Comparison of ENCODE assay signal across 13 cellular contexts in the genomic region with DNA sequence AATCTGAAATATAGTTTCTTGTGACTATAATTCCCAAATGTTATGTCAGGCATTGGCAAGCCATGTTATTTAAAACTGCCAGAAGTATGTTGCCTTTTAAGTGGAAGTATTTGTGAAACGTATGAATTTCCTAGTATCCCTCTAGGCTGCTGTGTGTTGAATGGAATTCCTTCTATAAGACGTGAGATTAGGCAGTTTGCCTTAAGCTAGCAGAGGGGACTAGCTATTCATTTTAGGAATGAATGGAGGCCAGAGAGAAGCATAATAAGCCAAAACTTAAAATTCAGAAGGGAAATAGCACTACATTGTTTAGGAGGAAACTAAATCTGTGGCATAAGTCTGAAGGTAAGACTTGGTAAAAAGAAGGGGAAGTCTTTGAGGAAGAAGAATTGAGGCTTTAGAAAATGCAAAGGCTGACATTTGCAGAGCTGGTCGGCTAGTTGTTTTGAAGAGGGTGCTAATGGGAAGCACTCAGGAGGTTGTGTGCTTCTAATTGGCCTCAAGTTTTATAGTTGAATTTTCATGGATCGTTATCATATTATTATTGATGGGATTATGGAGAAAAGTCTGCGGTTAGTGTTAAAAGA. TPM values are rescaled to one million over a fixed set of nuclear protein-coding genes. Genes with fewer than 3 reads are reported as not detected.
A peak's percentile ranks its signal among the peaks of the same experiment; 100 is the strongest.
DNase-seq lines count a peak whose midpoint lies in the region; ATAC-seq and TF ChIP-seq lines count a peak whose summit lies in the region.
"Had no signal": no experiment of that assay in that cellular context is flagged by ENCODE, and none has a peak within 500 bp of the region (broad histone marks: within the 10 kb centered on the region; RNA-seq: fewer than 3 reads in every experiment).

No MANE protein-coding gene starts in this region.

- H3K4me3 Mint-ChIP-seq in activated naive CD4-positive, alpha-beta T cell treated with anti-CD3 and anti-CD28 coated beads, Interleukin-2, amount 50 U/mL, for 24 hours = peak overlapping the region; percentile 83
- peak overlapping the region; percentile 61 for H3K4me3 Mint-ChIP-seq in T-helper 17 cell

- H3K27me3 ChIP-seq in transverse colon (no peaks in the 10 kb centered on the region), brain microvascular endothelial cell (replicated peaks) (no peaks in the 10 kb centered on the region)

- TF ChIP-seq CTCF in transverse colon (IDR thresholded peaks at IDR 0.05) (no peak), brain microvascular endothelial cell (IDR thresholded peaks at IDR 0.05; ENCODE audit: low read depth, low read length, missing control alignments) (no peak)

- H3K27ac Mint-ChIP-seq in activated naive CD4-positive, alpha-beta T cell treated with anti-CD3 and anti-CD28 coated beads, Interleukin-2, amount 50 U/mL, for 24 hours = peak overlapping the region; percentile 99
- peak overlapping the region; percentile 97 for H3K27ac Mint-ChIP-seq in T-helper 17 cell

- no peaks in the 10 kb centered on the region for H3K27me3 Mint-ChIP-seq in activated naive CD4-positive, alpha-beta T cell treated with anti-CD3 and anti-CD28 coated beads, Interleukin-2, amount 50 U/mL, for 24 hours
- no peaks in the 10 kb centered on the region for H3K27me3 Mint-ChIP-seq in T-helper 17 cell

- H3K4me1 Mint-ChIP-seq in activated naive CD4-positive, alpha-beta T cell treated with anti-CD3 and anti-CD28 coated beads, Interleukin-2, amount 50 U/mL, for 24 hours = peaks cover 98% of the 10 kb centered on the region
- H3K4me1 Mint-ChIP-seq in T-helper 17 cell = peaks cover 84% of the 10 kb centered on the region

- ATAC-seq in T-helper 17 cell (no peak), Right ventricle myocardium superior (ENCODE audit: poor library complexity) (no peak)
- ATAC-seq: K562 had no signal

- no peak for DNase-seq in activated naive CD4-positive, alpha-beta T cell treated with Interleukin-2 at 50 U/mL for 16 hours
- DNase-seq in T-helper 17 cell (no peak), foreskin melanocyte (peak; percentile 60), transverse colon (no peak), middle frontal gyrus (ENCODE audit: extremely low spot score, low spot score) (no peak), Right ventricle myocardium superior (no peak), brain microvascular endothelial cell (no peak)
- DNase-seq: NCI-H524, T1000 had no signal

- peaks cover 0 to 55% (median 22%) of the 10 kb centered on the region in 4 donors for H3K4me1 ChIP-seq in transverse colon
- H3K4me1 ChIP-seq: parathyroid adenoma had no signal

- in situ Hi-C loops in transverse colon (cut with MboI; ENCODE audit: low pct_ligation_motif_present in 1 of 4, low pct_unique_long_range_greater_than_20kb in 1 of 4, low sequenced_read_pairs in 3 of 4) = no loop called here
- in situ Hi-C loops in brain microvascular endothelial cell (cut with HindIII; ENCODE audit: low pct_ligation_motif_present, low sequenced_read_pairs) = no loop called here

- H3K27ac ChIP-seq in transverse colon (peak overlapping the region; percentile 9 to 50 (median 26)), brain microvascular endothelial cell (no peak overlapping the region)
- H3K27ac ChIP-seq: C4-2B, parathyroid adenoma had no signal

- peaks cover 20% of the 10 kb centered on the region for H3K36me3 Mint-ChIP-seq in activated naive CD4-positive, alpha-beta T cell treated with anti-CD3 and anti-CD28 coated beads, Interleukin-2, amount 50 U/mL, for 24 hours
- no peaks in the 10 kb centered on the region for H3K36me3 Mint-ChIP-seq in T-helper 17 cell (ENCODE audit: low read depth)

- intact Hi-C loops in transverse colon (cut with DNase I; ENCODE audit: low total_unique reads) = no loop called here
- intact Hi-C loops in Right ventricle myocardium superior (cut with DNase I) = no loop called here

- no peaks in the 10 kb centered on the region for H3K9me3 Mint-ChIP-seq in activated naive CD4-positive, alpha-beta T cell treated with anti-CD3 and anti-CD28 coated beads, Interleukin-2, amount 50 U/mL, for 24 hours

- TF ChIP-seq POLR2A in transverse colon (IDR thresholded peaks at IDR 0.05) = no peak

- H3K36me3 ChIP-seq in transverse colon (no peaks in the 10 kb centered on the region), brain microvascular endothelial cell (replicated peaks) (no peaks in the 10 kb centered on the region)

- H3K9me3 ChIP-seq in T-helper 17 cell (ENCODE audit: control insufficient read depth, low read length, poor library complexity, severe bottlenecking) (no peaks in the 10 kb centered on the region), transverse colon (no peaks in the 10 kb centered on the region)

- no peak for TF ChIP-seq EP300 in transverse colon (IDR thresholded peaks at IDR 0.05; ENCODE audit: low read depth)

- H3K4me3 ChIP-seq in transverse colon (no peak overlapping the region), brain microvascular endothelial cell (ENCODE audit: low read depth, low read length) (no peak overlapping the region)
- H3K4me3 ChIP-seq: K562 had no signal

- WGBS in transverse colon (ENCODE audit: low coverage in 1 of 2), 2 donors = 63 to 75% methylated on average over 5 of the region's 5 CpGs

RNA-seq across cellular contexts. Expression of a gene that starts 57.1 kb away (rescaled TPM):
- total RNA-seq in T-helper 17 cell = 10 to 100 TPM; 83.8 to 92.7 TPM
- total RNA-seq in transverse colon = 10 to 100 TPM in 2 of 4 donors, 1 to 10 TPM in 2; 5.2 to 14.8 (median 8.3) TPM
- 13.7 TPM for total RNA-seq in Right ventricle myocardium superior
